ENCODE assay signal across 19 cellular contexts in genomic region chr14:76985021-76985420, GRCh38. TPM values are rescaled to one million over a fixed set of nuclear protein-coding genes. Genes with fewer than 3 reads are reported as not detected.
A peak's percentile ranks its signal among the peaks of the same experiment; 100 is the strongest.
DNase-seq lines count a peak whose midpoint lies in the region; ATAC-seq, FAIRE-seq and TF ChIP-seq lines count a peak whose summit lies in the region.
"Had no signal": no experiment of that assay in that cellular context is flagged by ENCODE, and none has a peak within 500 bp of the region (broad histone marks: within the 10 kb centered on the region; RNA-seq: fewer than 3 reads in every experiment).

No MANE protein-coding gene starts in this region.

- H3K4me3 ChIP-seq in A549 (no peak overlapping the region), IMR-90 (ENCODE audit: insufficient read depth, low read depth, low read length) (no peak overlapping the region), fibroblast of lung (replicated peaks in 1 of 4; ENCODE audit: control extremely low read depth in 1 of 4, insufficient read depth in 1 of 4, low read depth in 3 of 4, low read length in 4 of 4) (no peak overlapping the region), neural progenitor cell (no peak overlapping the region), gastroesophageal sphincter (no peak overlapping the region)
- H3K4me3 ChIP-seq: HAP-1, sigmoid colon, transverse colon had no signal

- no peaks in the 10 kb centered on the region for H3K79me2 ChIP-seq in fibroblast of lung (ENCODE audit: control insufficient read depth, insufficient read depth, low read length)
- no peaks in the 10 kb centered on the region for H3K79me2 ChIP-seq in neural progenitor cell (ENCODE audit: low read depth)

- H4K8ac ChIP-seq in IMR-90 (ENCODE audit: low read depth in 2 of 2, low read length in 2 of 2), result peak overlapping the region in 1 of 2 experiments; percentile 56; a peak in 1 of 4 replicates

- H3F3A ChIP-seq in neural progenitor cell (ENCODE audit: low read depth), result peaks cover 5% of the 10 kb centered on the region

- H3K4ac ChIP-seq in IMR-90 (ENCODE audit: low read depth, low read length), result peak overlapping the region; percentile 58

- no peak overlapping the region for H2BK15ac ChIP-seq in IMR-90 (ENCODE audit: low read depth, low read length)

- H4K91ac ChIP-seq in IMR-90 (ENCODE audit: insufficient read depth, low read depth, low read length), result 0 out of 2 replicates have a peak overlapping the region, but pooled peaks have one; percentile 14

- H3K36me3 Mint-ChIP-seq in neural progenitor cell, result peaks cover 5% of the 10 kb centered on the region
- peaks cover 11% of the 10 kb centered on the region in 2 donors for H3K36me3 Mint-ChIP-seq in activated naive CD4-positive, alpha-beta T cell treated with anti-CD3 and anti-CD28 coated beads, Interleukin-2, amount 50 U/mL, for 72 hours
- H3K36me3 Mint-ChIP-seq: natural killer cell treated with Interleukin-12 subunit alpha and Interleukin-12 subunit beta and Interleukin-15 and Interleukin-18, amount 100 ng/mL, for 72 hours had no signal

- H3K9me1 ChIP-seq in IMR-90 (ENCODE audit: insufficient read depth, low read length), result peaks cover 10% of the 10 kb centered on the region

- TF ChIP-seq EP300 in A549 (IDR thresholded peaks at IDR 0.05) (no peak), gastroesophageal sphincter (IDR thresholded peaks at IDR 0.05) (no peak)

- TF ChIP-seq POLR2A in A549 (IDR thresholded peaks at IDR 0.05; ENCODE audit: low read length) (no peak), IMR-90 (IDR thresholded peaks at IDR 0.05; ENCODE audit: low read depth, low read length) (no peak), gastroesophageal sphincter (IDR thresholded peaks at IDR 0.05) (no peak)

- H3K4me3 Mint-ChIP-seq in neural progenitor cell, result peak overlapping the region; percentile 38
- H3K4me3 Mint-ChIP-seq: natural killer cell treated with Interleukin-12 subunit alpha and Interleukin-12 subunit beta and Interleukin-15 and Interleukin-18, amount 100 ng/mL, for 72 hours had no signal

- peak overlapping the region; percentile 53 for H2BK120ac ChIP-seq in IMR-90 (ENCODE audit: low read depth, low read length)

- 73% methylated on average over 4 of the region's 5 CpGs for WGBS in A549 (ENCODE audit: missing lambda C conversion rate)
- 38% methylated on average over 1 of the region's 5 CpGs; no CpG with 5 or more reads in 1 of the 2 experiments for WGBS in IMR-90 (ENCODE audit: extremely low coverage in 2 of 2, insufficient read length in 1 of 2), 2 experiments
- WGBS in gastroesophageal sphincter (ENCODE audit: low coverage in 1 of 2), 2 donors, result 81% methylated on average over 3 of the region's 5 CpGs; no CpG with 5 or more reads in 1 of the 2 donors

- no peak for TF ChIP-seq CTCF in A549 (IDR thresholded peaks at IDR 0.05)
- no peak for TF ChIP-seq CTCF in IMR-90 (conservative IDR thresholded peaks at IDR 0.05; ENCODE audit: low read depth, low read length)
- TF ChIP-seq CTCF in fibroblast of lung (conservative IDR thresholded peaks at IDR 0.05 in 1 of 2, IDR thresholded peaks at IDR 0.05 in 1 of 2; ENCODE audit: low read depth in 1 of 2, low read length in 2 of 2), result no peak
- TF ChIP-seq CTCF in neural progenitor cell (IDR thresholded peaks at IDR 0.05), result no peak
- TF ChIP-seq CTCF in gastroesophageal sphincter (IDR thresholded peaks at IDR 0.05), result no peak

- H3K14ac ChIP-seq in IMR-90 (replicated peaks; ENCODE audit: low read depth, low read length), result peak overlapping the region; percentile 52; the same call in 1 of the 2 replicates

- TF ChIP-seq RAD21 in A549 (conservative IDR thresholded peaks at IDR 0.05 in 1 of 2, IDR thresholded peaks at IDR 0.05 in 1 of 2), result no peak
- no peak for TF ChIP-seq RAD21 in IMR-90 (IDR thresholded peaks at IDR 0.05; ENCODE audit: low read length)

- no peaks in the 10 kb centered on the region for H3K27me3 ChIP-seq in IMR-90 (ENCODE audit: control insufficient read depth, insufficient read depth, low read length)
- no peaks in the 10 kb centered on the region for H3K27me3 ChIP-seq in fibroblast of lung (ENCODE audit: control insufficient read depth, insufficient read depth, low read length)
- H3K27me3 ChIP-seq in neural progenitor cell, result no peaks in the 10 kb centered on the region
- H3K27me3 ChIP-seq in gastroesophageal sphincter, result no peaks in the 10 kb centered on the region
- H3K27me3 ChIP-seq: sigmoid colon, transverse colon had no signal

- BruUV-seq in IMR-90 (replicated peaks; lab: Mats Ljungman, UMichigan), result no TSS peak

- H3K9ac ChIP-seq in IMR-90 (ENCODE audit: low read depth, low read length), result no peak overlapping the region
- H3K9ac ChIP-seq in fibroblast of lung (ENCODE audit: insufficient read depth, low read length), result no peak overlapping the region
- H3K9ac ChIP-seq in neural progenitor cell, result no peak overlapping the region

- CTCF ChIA-PET in A549 (lab: Yijun Ruan, JAX), result interaction anchor here (0.7 to 3.6 kb wide), 11 partner anchors 10 to 109 kb away, joined by 3 to 17 read pairs (median 4); no protein-coding TSS in a partner anchor
- CTCF ChIA-PET in IMR-90 (lab: Yijun Ruan, JAX), result no interaction called here

- H3K23ac ChIP-seq in IMR-90 (ENCODE audit: low read depth, low read length), result 0 out of 2 replicates have a peak overlapping the region, but pooled peaks have one; percentile 45

- H2AK9ac ChIP-seq in IMR-90 (replicated peaks; ENCODE audit: low read depth, low read length, poor library complexity), result peak overlapping the region; percentile 5

- intact Hi-C loops in IMR-90 (cut with micrococcal nuclease), result no loop called here

- dilution Hi-C loops in IMR-90 (cut with HindIII; ENCODE audit: low sequenced_read_pairs, unreplicated experiment), result no loop called here

- POLR2A ChIA-PET in A549 (lab: Yijun Ruan, JAX), result interaction anchor here (1.0 kb wide), 1 partner anchor 27 kb away, joined by 3 read pairs; no protein-coding TSS in a partner anchor
- POLR2A ChIA-PET in IMR-90 (lab: Charles Lee; ENCODE audit: unreplicated experiment), result interaction anchor here (0.6 kb wide), 1 partner anchor 42 kb away, joined by 3 read pairs; no protein-coding TSS in a partner anchor

- in situ Hi-C loops in IMR-90 (cut with MboI; ENCODE audit: low sequenced_read_pairs), result no loop called here

- no peak for DNase-seq in A549 (ENCODE audit: low read depth in 1 of 2, low spot score in 1 of 2)
- peak; percentile 75 for DNase-seq in IMR-90
- peak; percentile 23 to 77 for DNase-seq in fibroblast of lung (ENCODE audit: low read depth in 2 of 2)
- DNase-seq in neural progenitor cell (ENCODE audit: low spot score), result no peak
- DNase-seq in activated naive CD4-positive, alpha-beta T cell treated with anti-CD3 and anti-CD28 coated beads, Interleukin-2, amount 50 U/mL, for 72 hours (ENCODE audit: low spot score in 2 of 2), result no peak
- DNase-seq: COR-L47; cortex of kidney; GDM1; NCI-H2081; NCI-H526 treated with DMSO at 0.1 percent for 48 hours; sigmoid colon; stimulated activated CD4-positive, alpha-beta T cell treated with anti-CD3 and anti-CD28 coated beads, Interleukin-4, amount 100 ng/mL, for 4 hours; transverse colon had no signal

- peak overlapping the region; percentile 59 for H2AFZ ChIP-seq in IMR-90 (replicated peaks; ENCODE audit: low read length, poor library complexity)
- no peak overlapping the region for H2AFZ ChIP-seq in fibroblast of lung (ENCODE audit: low read length)
- H2AFZ ChIP-seq in neural progenitor cell (replicated peaks), result no peak overlapping the region

- no peak overlapping the region for H3K56ac ChIP-seq in IMR-90 (ENCODE audit: extremely low read depth, insufficient read depth, low read length)

- H3K9me3 Mint-ChIP-seq in neural progenitor cell, result peaks cover 20% of the 10 kb centered on the region
- peaks cover 5 to 12% of the 10 kb centered on the region in 2 donors for H3K9me3 Mint-ChIP-seq in activated naive CD4-positive, alpha-beta T cell treated with anti-CD3 and anti-CD28 coated beads, Interleukin-2, amount 50 U/mL, for 72 hours
- H3K9me3 Mint-ChIP-seq: natural killer cell treated with Interleukin-12 subunit alpha and Interleukin-12 subunit beta and Interleukin-15 and Interleukin-18, amount 100 ng/mL, for 72 hours had no signal

- no peaks in the 10 kb centered on the region for H4K20me1 ChIP-seq in IMR-90 (ENCODE audit: insufficient read depth, low read length)
- H4K20me1 ChIP-seq in fibroblast of lung (ENCODE audit: control insufficient read depth, extremely low read depth, insufficient read depth, low read length), result no peaks in the 10 kb centered on the region
- no peaks in the 10 kb centered on the region for H4K20me1 ChIP-seq in neural progenitor cell (ENCODE audit: low read depth)

- H2BK20ac ChIP-seq in IMR-90 (ENCODE audit: low read depth, low read length), result peak overlapping the region; percentile 37

- no peaks in the 10 kb centered on the region for H3K79me1 ChIP-seq in IMR-90 (ENCODE audit: low read depth in 1 of 2, low read length in 2 of 2)

- peak overlapping the region; percentile 34 for H2BK5ac ChIP-seq in IMR-90 (ENCODE audit: low read depth, low read length, poor library complexity, severe bottlenecking)

- H3K4me1 Mint-ChIP-seq in neural progenitor cell, result peaks cover 39% of the 10 kb centered on the region

- H3K36me3 ChIP-seq in IMR-90 (ENCODE audit: control insufficient read depth, insufficient read depth, low read length), result no peaks in the 10 kb centered on the region
- no peaks in the 10 kb centered on the region for H3K36me3 ChIP-seq in fibroblast of lung (ENCODE audit: control insufficient read depth, insufficient read depth, low read length)
- H3K36me3 ChIP-seq in neural progenitor cell, result no peaks in the 10 kb centered on the region
- H3K36me3 ChIP-seq in gastroesophageal sphincter, result no peaks in the 10 kb centered on the region
- H3K36me3 ChIP-seq: HAP-1, sigmoid colon, transverse colon had no signal

- H3K9me3 ChIP-seq in A549 (peaks cover 15% of the 10 kb centered on the region), IMR-90 (ENCODE audit: control insufficient read depth, insufficient read depth, low read length) (peaks cover 4% of the 10 kb centered on the region), fibroblast of lung (ENCODE audit: control insufficient read depth, insufficient read depth, low read depth, low read length) (no peaks in the 10 kb centered on the region), neural progenitor cell (ENCODE audit: low read depth) (no peaks in the 10 kb centered on the region), gastroesophageal sphincter (peaks cover 0 to 5% (median 0%) of the 10 kb centered on the region in 3 donors)
- H3K9me3 ChIP-seq: HAP-1, transverse colon had no signal

- H3K18ac ChIP-seq in IMR-90 (ENCODE audit: low read depth, low read length), result 0 out of 2 replicates have a peak overlapping the region, but pooled peaks have one; percentile 11

- ATAC-seq in A549 (peak; percentile 25 to 39; a peak in 4 of 6 replicates), IMR-90 (ENCODE audit: low read depth) (peak; percentile 73), HG02610 (IDR thresholded peaks at IDR 0.05; ENCODE audit: unreplicated experiment) (no peak), gastroesophageal sphincter (no peak), HG03378 (IDR thresholded peaks at IDR 0.05; ENCODE audit: unreplicated experiment) (no peak)
- ATAC-seq in activated naive CD4-positive, alpha-beta T cell treated with anti-CD3 and anti-CD28 coated beads, Interleukin-2, amount 50 U/mL, for 72 hours, result no peak

- peak overlapping the region; percentile 59; the same call in 1 of the 2 replicates for H2AK5ac ChIP-seq in IMR-90 (ENCODE audit: low read depth, low read length)

- H4K5ac ChIP-seq in IMR-90 (ENCODE audit: low read depth, low read length), result peak overlapping the region; percentile 5; the same call in 1 of the 2 replicates

- 0 out of 3 replicates have a peak overlapping the region, but pooled peaks have one; percentile 45 for H3K4me2 ChIP-seq in A549
- H3K4me2 ChIP-seq in IMR-90 (ENCODE audit: low read depth, low read length), result no peak overlapping the region
- H3K4me2 ChIP-seq in fibroblast of lung (ENCODE audit: extremely low read depth, insufficient read depth, low read length), result no peak overlapping the region
- H3K4me2 ChIP-seq in neural progenitor cell, result no peak overlapping the region

- peaks cover 19% of the 10 kb centered on the region for H3K4me1 ChIP-seq in A549
- H3K4me1 ChIP-seq in IMR-90 (ENCODE audit: control insufficient read depth, insufficient read depth, low read length), result peaks cover 14% of the 10 kb centered on the region
- H3K4me1 ChIP-seq in fibroblast of lung (ENCODE audit: control insufficient read depth, extremely low read depth, insufficient read depth, low read length), result no peaks in the 10 kb centered on the region
- peaks cover 10% of the 10 kb centered on the region for H3K4me1 ChIP-seq in neural progenitor cell
- H3K4me1 ChIP-seq in gastroesophageal sphincter, result no peaks in the 10 kb centered on the region
- H3K4me1 ChIP-seq: HAP-1, sigmoid colon, transverse colon had no signal

- H3K27ac Mint-ChIP-seq in neural progenitor cell, result peak overlapping the region; percentile 90
- no peak overlapping the region for H3K27ac Mint-ChIP-seq in activated naive CD4-positive, alpha-beta T cell treated with anti-CD3 and anti-CD28 coated beads, Interleukin-2, amount 50 U/mL, for 72 hours
- H3K27ac Mint-ChIP-seq: natural killer cell treated with Interleukin-12 subunit alpha and Interleukin-12 subunit beta and Interleukin-15 and Interleukin-18, amount 100 ng/mL, for 72 hours had no signal

- H3K27ac ChIP-seq in A549, result peak overlapping the region; percentile 43 to 78; a peak in 4 of 6 replicates
- peak overlapping the region; percentile 3; the same call in 1 of the 2 replicates for H3K27ac ChIP-seq in IMR-90 (ENCODE audit: insufficient read depth, low read length)
- H3K27ac ChIP-seq in fibroblast of lung (ENCODE audit: insufficient read depth, low read length), result no peak overlapping the region
- no peak overlapping the region for H3K27ac ChIP-seq in neural progenitor cell
- H3K27ac ChIP-seq in gastroesophageal sphincter, result no peak overlapping the region
- H3K27ac ChIP-seq: sigmoid colon, transverse colon, VCaP had no signal

- no peak for FAIRE-seq in A549 (lab: Jason Lieb, UNC)

- peaks cover 8% of the 10 kb centered on the region for H3K27me3 Mint-ChIP-seq in neural progenitor cell (ENCODE audit: insufficient read depth, low read depth)

RNA-seq across cellular contexts. Expression of gene IRF2BPL, which starts 43.5 kb away (rescaled TPM):
- polyA plus RNA-seq in A549 (2011; rRNA removed) (12.5 and 18.1 TPM in 2 replicates), A549 (2017; fragmentation: RNase III; extraction: RNeasy Plus Mini Kit Qiagen cat#74134 plus additional on column Dnase treatment) (20.1 to 31.0 TPM (median 28.3 TPM) in 3 replicates), IMR-90 (2012; rRNA removed) (14.5 and 15.8 TPM in 2 replicates), fibroblast of lung (9.8 and 13.1 TPM in 2 replicates)
- 15.1 and 25.7 TPM in 2 replicates for polyA plus RNA-seq in A549 (2012; cell fraction: cytosol; rRNA removed)
- polyA plus RNA-seq in A549 (2012; cell fraction: nucleus; rRNA removed), result 25.5 and 31.5 TPM in 2 replicates
- polyA minus RNA-seq in A549 (2011; rRNA and poly(A)+ RNA removed), result 11.5 and 15.0 TPM in 2 replicates
- total RNA-seq in IMR-90 (2012; rRNA removed) (6.3 and 8.9 TPM in 2 replicates), fibroblast of lung (36.0 and 45.9 TPM in 2 replicates), neural progenitor cell (ENCODE audit: low replicate concordance) (4.8 and 14.9 TPM in 2 replicates), gastroesophageal sphincter (10 to 100 TPM; 53.7 to 75.6 (median 59.9) TPM)
- 13.2 and 35.9 TPM in 2 replicates for polyA plus RNA-seq in IMR-90 (2012; cell fraction: cytosol; rRNA removed)
- polyA plus RNA-seq in IMR-90 (2012; cell fraction: nucleus; rRNA removed; ENCODE audit: low replicate concordance), result 24.7 and 36.8 TPM in 2 replicates
- 23.8 and 31.3 TPM in 2 replicates for polyA plus RNA-seq in fibroblast of lung (2012)
- polyA minus RNA-seq in fibroblast of lung (ENCODE audit: low replicate concordance), result 10.8 and 15.9 TPM in 2 replicates
- total RNA-seq in activated naive CD4-positive, alpha-beta T cell treated with anti-CD3 and anti-CD28 coated beads, Interleukin-2, amount 50 U/mL, for 72 hours, result 10 to 100 TPM; 26.6 to 85.4 TPM

Comparison
In these comparisons a context has a peak if more than half of its experiments do, and no peak if none do; other contexts are left out.
1. ATAC-seq: peak in A549 (2 of 2) and IMR-90 (single experiment); none in HG02610 (single experiment), gastroesophageal sphincter (single experiment), HG03378 (single experiment) and activated naive CD4-positive, alpha-beta T cell treated with anti-CD3 and anti-CD28 coated beads, Interleukin-2, amount 50 U/mL, for 72 hours (0 of 2).
2. DNase-seq: peak in IMR-90 (single experiment) and fibroblast of lung (2 of 2); none in A549 (0 of 2), neural progenitor cell (single experiment) and activated naive CD4-positive, alpha-beta T cell treated with anti-CD3 and anti-CD28 coated beads, Interleukin-2, amount 50 U/mL, for 72 hours (0 of 2).
3. H3K27ac ChIP-seq: peak in A549 (2 of 2) and IMR-90 (single experiment); none in fibroblast of lung (single experiment), neural progenitor cell (single experiment) and gastroesophageal sphincter (0 of 4).